Comparison of ENCODE assay signal across 28 cellular contexts in genomic region chr7:18902892-18903291, GRCh38.
"Had no signal": no experiment of that assay in that cellular context is flagged by ENCODE, and none has a peak within 500 bp of the region (broad histone marks: within the 10 kb centered on the region; RNA-seq: fewer than 3 reads in every experiment).

No MANE protein-coding gene starts in this region.

- H3K27ac ChIP-seq: colonic mucosa, heart right ventricle, left ventricle myocardium inferior, lower lobe of right lung, neural progenitor cell, parathyroid adenoma, right lobe of liver, transverse colon, upper lobe of right lung, uterus had no signal

- H3K9me3 ChIP-seq: colonic mucosa, heart right ventricle, left ventricle myocardium inferior, lower lobe of right lung, right lobe of liver, transverse colon, upper lobe of right lung, uterus had no signal

- H3K9ac ChIP-seq: neural progenitor cell, parathyroid adenoma had no signal

- H3K36me3 Mint-ChIP-seq: naive thymus-derived CD4-positive, alpha-beta T cell; neural progenitor cell had no signal

- H3K79me2 ChIP-seq: parathyroid adenoma had no signal

- DNase-seq: colonic mucosa; effector memory CD4-positive, alpha-beta T cell; erythroblast; foreskin melanocyte; glutamatergic neuron; heart right ventricle; hippocampal formation; kidney glomerular epithelial cell; left colon; left ventricle myocardium inferior; lower lobe of right lung; midbrain; naive thymus-derived CD4-positive, alpha-beta T cell; right lobe of liver; small intestine; stimulated activated CD4-positive, alpha-beta T cell treated with anti-CD3 and anti-CD28 coated beads, Interleukin-15, amount 100 ng/mL, for 24 hours; stimulated activated CD4-positive, alpha-beta T cell treated with anti-CD3 and anti-CD28 coated beads, Interleukin-2, amount 100 ng/mL, for 48 hours; stimulated activated naive B cell treated with anti-CD40 and anti-IgM and Interleukin-4, amounts not matched to agents 10 μg/mL and 1 μg/mL and 100 μg/mL, for 72 hours; transverse colon; upper lobe of right lung; uterus had no signal

- H3K4me3 ChIP-seq: colonic mucosa, heart right ventricle, left ventricle myocardium inferior, lower lobe of right lung, neural progenitor cell, right lobe of liver, transverse colon, upper lobe of right lung, uterus had no signal

- H3K27me3 ChIP-seq: colonic mucosa, heart right ventricle, neural progenitor cell, right lobe of liver, transverse colon, upper lobe of right lung, uterus had no signal

- ATAC-seq: left colon; lower lobe of right lung; naive thymus-derived CD4-positive, alpha-beta T cell; right lobe of liver; stimulated activated naive B cell treated with anti-CD40 and anti-IgM and Interleukin-4, amounts not matched to agents 10 μg/mL and 1 μg/mL and 100 μg/mL, for 72 hours; upper lobe of right lung had no signal

- H3K4me1 Mint-ChIP-seq: memory B cell; naive thymus-derived CD4-positive, alpha-beta T cell; stimulated activated naive B cell treated with anti-CD40 and anti-IgM and Interleukin-4, amounts not matched to agents 10 μg/mL and 1 μg/mL and 100 μg/mL, for 72 hours had no signal

- H3K4me1 ChIP-seq: colonic mucosa, lower lobe of right lung, neural progenitor cell, parathyroid adenoma, right lobe of liver, transverse colon, upper lobe of right lung, uterus had no signal

- H3K9me3 Mint-ChIP-seq: nephron; neural progenitor cell; stimulated activated naive CD8-positive, alpha-beta T cell treated with anti-CD3 and anti-CD28 coated beads, Interleukin-15, Interleukin-2, amounts not matched to agents 100 ng/mL and 50 ng/mL, for 24 hours had no signal

- H3K36me3 ChIP-seq: colonic mucosa, heart right ventricle, left ventricle myocardium inferior, lower lobe of right lung, neural progenitor cell, right lobe of liver, transverse colon, upper lobe of right lung, uterus had no signal

- H3K4me2 ChIP-seq: neural progenitor cell had no signal

- H3K27me3 Mint-ChIP-seq: dendritic cell treated with granulocyte-macrophage colony-stimulating factor and Interleukin-4, amounts not matched to agents 40 ng/mL and 50 ng/mL, for 4 days; memory B cell; naive thymus-derived CD4-positive, alpha-beta T cell; stimulated activated naive B cell treated with anti-CD40 and anti-IgM and Interleukin-4, amounts not matched to agents 10 μg/mL and 1 μg/mL and 100 μg/mL, for 72 hours; stimulated activated naive CD8-positive, alpha-beta T cell treated with anti-CD3 and anti-CD28 coated beads, Interleukin-15, Interleukin-2, amounts not matched to agents 100 ng/mL and 50 ng/mL, for 24 hours had no signal

- H3K4me3 Mint-ChIP-seq: dendritic cell treated with granulocyte-macrophage colony-stimulating factor and Interleukin-4, amounts not matched to agents 40 ng/mL and 50 ng/mL, for 4 days; memory B cell; naive thymus-derived CD4-positive, alpha-beta T cell; nephron; neural progenitor cell; stimulated activated naive B cell treated with anti-CD40 and anti-IgM and Interleukin-4, amounts not matched to agents 10 μg/mL and 1 μg/mL and 100 μg/mL, for 72 hours; stimulated activated naive CD8-positive, alpha-beta T cell treated with anti-CD3 and anti-CD28 coated beads, Interleukin-15, Interleukin-2, amounts not matched to agents 100 ng/mL and 50 ng/mL, for 24 hours had no signal

- H2AFZ ChIP-seq: parathyroid adenoma had no signal

- H3K27ac Mint-ChIP-seq: dendritic cell treated with granulocyte-macrophage colony-stimulating factor and Interleukin-4, amounts not matched to agents 40 ng/mL and 50 ng/mL, for 4 days; memory B cell; naive thymus-derived CD4-positive, alpha-beta T cell; neural progenitor cell; progenitor cell of endocrine pancreas; stimulated activated naive B cell treated with anti-CD40 and anti-IgM and Interleukin-4, amounts not matched to agents 10 μg/mL and 1 μg/mL and 100 μg/mL, for 72 hours; stimulated activated naive CD8-positive, alpha-beta T cell treated with anti-CD3 and anti-CD28 coated beads, Interleukin-15, Interleukin-2, amounts not matched to agents 100 ng/mL and 50 ng/mL, for 24 hours had no signal
